ENCODE assay signal across 13 cellular contexts in genomic region chr7:44083796-44084195, GRCh38. TPM values are rescaled to one million over a fixed set of nuclear protein-coding genes. Genes with fewer than 3 reads are reported as not detected.
A peak's percentile ranks its signal among the peaks of the same experiment; 100 is the strongest.
DNase-seq lines count a peak whose midpoint lies in the region; ATAC-seq and TF ChIP-seq lines count a peak whose summit lies in the region.
"Had no signal": no experiment of that assay in that cellular context is flagged by ENCODE, and none has a peak within 500 bp of the region (broad histone marks: within the 10 kb centered on the region; RNA-seq: fewer than 3 reads in every experiment).

No MANE protein-coding gene starts in this region.

- POLR2A ChIA-PET in activated naive CD8-positive, alpha-beta T cell treated with anti-CD3 and anti-CD28 coated beads, Interleukin-2, amount 10 ng/mL, durations not matched to agents 7 days and 5 days (lab: Charles Lee): interaction anchor here (0.9 to 1.2 kb wide), 2 partner anchors 13 to 39 kb away, joined by 4 read pairs; partner anchors contain the start of gene DBNL

- peaks cover 20% of the 10 kb centered on the region for H3K4me1 Mint-ChIP-seq in activated naive CD4-positive, alpha-beta T cell treated with anti-CD3 and anti-CD28 coated beads, Interleukin-2, amount 50 U/mL, for 24 hours
- peaks cover 19% of the 10 kb centered on the region for H3K4me1 Mint-ChIP-seq in activated naive CD8-positive, alpha-beta T cell treated with anti-CD3 and anti-CD28 coated beads, Interleukin-2, amount 10 ng/mL, durations not matched to agents 7 days and 5 days
- H3K4me1 Mint-ChIP-seq in naive B cell: peaks cover 16 to 40% (median 29%) of the 10 kb centered on the region in 3 donors
- H3K4me1 Mint-ChIP-seq in type B pancreatic cell (ENCODE audit: unreplicated experiment): peaks cover 11% of the 10 kb centered on the region

- no peak for DNase-seq in activated naive CD4-positive, alpha-beta T cell treated with anti-CD3 and anti-CD28 coated beads, Interleukin-2, amount 50 U/mL, for 72 hours (ENCODE audit: low spot score in 2 of 2)
- no peak for DNase-seq in activated naive CD8-positive, alpha-beta T cell treated with anti-CD3 and anti-CD28 coated beads, Interleukin-2, amount 10 ng/mL, durations not matched to agents 7 days and 5 days
- DNase-seq in naive B cell (no peak), type B pancreatic cell (ENCODE audit: extremely low spot score, unreplicated experiment) (no peak), DMS 273 (lab: John Stamatoyannopoulos, UW; ENCODE audit: unreplicated experiment) (no peak), GM10266 (ENCODE audit: extremely low spot score) (no peak)
- no peak for DNase-seq in effector CD4-positive, alpha-beta T cell
- DNase-seq: central memory CD4-positive, alpha-beta T cell; GDM1; NCI-H187; stimulated activated CD4-positive, alpha-beta T cell treated with anti-CD3 and anti-CD28 coated beads, Interleukin-2, amount 100 ng/mL, for 48 hours had no signal

- TF ChIP-seq CTCF in type B pancreatic cell (conservative IDR thresholded peaks at IDR 0.05) (no peak), GM10266 (IDR thresholded peaks at IDR 0.05; ENCODE audit: control insufficient read depth, insufficient read depth, low read depth, missing control alignments) (no peak)

- no peaks in the 10 kb centered on the region for H3K9me3 Mint-ChIP-seq in activated naive CD4-positive, alpha-beta T cell treated with anti-CD3 and anti-CD28 coated beads, Interleukin-2, amount 50 U/mL, for 24 hours
- no peaks in the 10 kb centered on the region for H3K9me3 Mint-ChIP-seq in activated naive CD4-positive, alpha-beta T cell treated with anti-CD3 and anti-CD28 coated beads, Interleukin-2, amount 50 U/mL, for 72 hours
- H3K9me3 Mint-ChIP-seq in activated naive CD8-positive, alpha-beta T cell treated with anti-CD3 and anti-CD28 coated beads, Interleukin-2, amount 10 ng/mL, durations not matched to agents 7 days and 5 days: no peaks in the 10 kb centered on the region
- H3K9me3 Mint-ChIP-seq in naive B cell (no peaks in the 10 kb centered on the region), type B pancreatic cell (no peaks in the 10 kb centered on the region)

- peak overlapping the region; percentile 62 for H3K4me3 Mint-ChIP-seq in activated naive CD4-positive, alpha-beta T cell treated with anti-CD3 and anti-CD28 coated beads, Interleukin-2, amount 50 U/mL, for 24 hours
- H3K4me3 Mint-ChIP-seq in activated naive CD8-positive, alpha-beta T cell treated with anti-CD3 and anti-CD28 coated beads, Interleukin-2, amount 10 ng/mL, durations not matched to agents 7 days and 5 days: peak overlapping the region; percentile 48
- H3K4me3 Mint-ChIP-seq in naive B cell (peak overlapping the region; percentile 56 to 97 (median 87)), type B pancreatic cell (peak overlapping the region; percentile 83)

- no peaks in the 10 kb centered on the region for H3K27me3 Mint-ChIP-seq in activated naive CD4-positive, alpha-beta T cell treated with anti-CD3 and anti-CD28 coated beads, Interleukin-2, amount 50 U/mL, for 24 hours
- H3K27me3 Mint-ChIP-seq in activated naive CD8-positive, alpha-beta T cell treated with anti-CD3 and anti-CD28 coated beads, Interleukin-2, amount 10 ng/mL, durations not matched to agents 7 days and 5 days: no peaks in the 10 kb centered on the region
- H3K27me3 Mint-ChIP-seq in naive B cell (no peaks in the 10 kb centered on the region), type B pancreatic cell (no peaks in the 10 kb centered on the region)

- H3K27ac Mint-ChIP-seq in activated naive CD4-positive, alpha-beta T cell treated with anti-CD3 and anti-CD28 coated beads, Interleukin-2, amount 50 U/mL, for 24 hours: no peak overlapping the region
- peak overlapping the region in 1 of 2 donors; percentile 46 for H3K27ac Mint-ChIP-seq in activated naive CD4-positive, alpha-beta T cell treated with anti-CD3 and anti-CD28 coated beads, Interleukin-2, amount 50 U/mL, for 72 hours
- peak overlapping the region; percentile 60 for H3K27ac Mint-ChIP-seq in activated naive CD8-positive, alpha-beta T cell treated with anti-CD3 and anti-CD28 coated beads, Interleukin-2, amount 10 ng/mL, durations not matched to agents 7 days and 5 days
- H3K27ac Mint-ChIP-seq in naive B cell (peak overlapping the region; percentile 21 to 97 (median 86)), type B pancreatic cell (no peak overlapping the region)

- H3K36me3 Mint-ChIP-seq in activated naive CD4-positive, alpha-beta T cell treated with anti-CD3 and anti-CD28 coated beads, Interleukin-2, amount 50 U/mL, for 24 hours: peaks cover 3% of the 10 kb centered on the region
- H3K36me3 Mint-ChIP-seq in activated naive CD4-positive, alpha-beta T cell treated with anti-CD3 and anti-CD28 coated beads, Interleukin-2, amount 50 U/mL, for 72 hours: peaks cover 8 to 15% of the 10 kb centered on the region in 2 donors
- H3K36me3 Mint-ChIP-seq in activated naive CD8-positive, alpha-beta T cell treated with anti-CD3 and anti-CD28 coated beads, Interleukin-2, amount 10 ng/mL, durations not matched to agents 7 days and 5 days: peaks cover 5% of the 10 kb centered on the region
- H3K36me3 Mint-ChIP-seq in naive B cell: peaks cover 0 to 10% of the 10 kb centered on the region in 2 donors
- H3K36me3 Mint-ChIP-seq in type B pancreatic cell: no peaks in the 10 kb centered on the region

- no peak for ATAC-seq in activated naive CD4-positive, alpha-beta T cell treated with anti-CD3 and anti-CD28 coated beads, Interleukin-2, amount 50 U/mL, for 72 hours
- ATAC-seq in activated naive CD8-positive, alpha-beta T cell treated with anti-CD3 and anti-CD28 coated beads, Interleukin-2, amount 10 ng/mL, durations not matched to agents 7 days and 5 days (ENCODE audit: low read depth): no peak
- ATAC-seq in naive B cell (ENCODE audit: low read depth in 2 of 2): no peak

RNA-seq across cellular contexts. Expression of gene POLM, which starts 1.5 kb away (rescaled TPM):
- 10 to 100 TPM; 35.7 to 37.2 TPM for total RNA-seq in activated naive CD4-positive, alpha-beta T cell treated with anti-CD3 and anti-CD28 coated beads, Interleukin-2, amount 50 U/mL, for 72 hours
- 10 to 100 TPM; 51.0 to 54.5 TPM for total RNA-seq in activated naive CD8-positive, alpha-beta T cell treated with anti-CD3 and anti-CD28 coated beads, Interleukin-2, amount 10 ng/mL, durations not matched to agents 7 days and 5 days
- 10 to 100 TPM; 26.3 to 53.0 (median 31.4) TPM for polyA plus RNA-seq in naive B cell (ENCODE audit: low read depth in 6 of 6)
- total RNA-seq in type B pancreatic cell (ENCODE audit: low replicate concordance): 25.2 and 27.2 TPM in 2 replicates

RNA-seq across cellular contexts. Expression of gene PGAM2, which starts 18.4 kb away (rescaled TPM):
- total RNA-seq in activated naive CD4-positive, alpha-beta T cell treated with anti-CD3 and anti-CD28 coated beads, Interleukin-2, amount 50 U/mL, for 72 hours: 1 to 10 TPM in 1 of 2 donors, under 1 TPM in 1; 0.64 to 1.0 TPM
- 1 to 10 TPM in 1 of 2 experiments, under 1 TPM in 1; 0.74 to 2.1 TPM for total RNA-seq in activated naive CD8-positive, alpha-beta T cell treated with anti-CD3 and anti-CD28 coated beads, Interleukin-2, amount 10 ng/mL, durations not matched to agents 7 days and 5 days
- not detected for polyA plus RNA-seq in naive B cell (ENCODE audit: low read depth in 6 of 6)
- total RNA-seq in type B pancreatic cell (ENCODE audit: low replicate concordance): 0.57 and 0.72 TPM in 2 replicates
- total RNA-seq: HT1080 had no signal

RNA-seq across cellular contexts. Expression of gene AEBP1, which starts 20.3 kb away (rescaled TPM):
- total RNA-seq in activated naive CD4-positive, alpha-beta T cell treated with anti-CD3 and anti-CD28 coated beads, Interleukin-2, amount 50 U/mL, for 72 hours: 10 to 100 TPM; 14.6 to 26.9 TPM
- 10 to 100 TPM; 21.5 to 22.0 TPM for total RNA-seq in activated naive CD8-positive, alpha-beta T cell treated with anti-CD3 and anti-CD28 coated beads, Interleukin-2, amount 10 ng/mL, durations not matched to agents 7 days and 5 days
- 10 to 100 TPM in 1 of 6 donors, 1 to 10 TPM in 5; 1.9 to 18.5 (median 4.1) TPM for polyA plus RNA-seq in naive B cell (ENCODE audit: low read depth in 6 of 6)
- total RNA-seq in type B pancreatic cell (ENCODE audit: low replicate concordance): 5.0 and 64.1 TPM in 2 replicates
- total RNA-seq: HT1080 had no signal

RNA-seq across cellular contexts. Expression of gene DBNL, which starts 39.3 kb away (rescaled TPM):
- 100 to 1,000 TPM in 1 of 2 donors, 10 to 100 TPM in 1; 75.3 to 123 TPM for total RNA-seq in activated naive CD4-positive, alpha-beta T cell treated with anti-CD3 and anti-CD28 coated beads, Interleukin-2, amount 50 U/mL, for 72 hours
- 100 to 1,000 TPM; 152 to 157 TPM for total RNA-seq in activated naive CD8-positive, alpha-beta T cell treated with anti-CD3 and anti-CD28 coated beads, Interleukin-2, amount 10 ng/mL, durations not matched to agents 7 days and 5 days
- polyA plus RNA-seq in naive B cell (ENCODE audit: low read depth in 6 of 6): 100 to 1,000 TPM; 226 to 512 (median 348) TPM
- 62.8 and 71.7 TPM in 2 replicates for total RNA-seq in type B pancreatic cell (ENCODE audit: low replicate concordance)

RNA-seq across cellular contexts. Expression of gene POLD2, which starts 39.6 kb away (rescaled TPM):
- 100 to 1,000 TPM; 129 to 212 TPM for total RNA-seq in activated naive CD4-positive, alpha-beta T cell treated with anti-CD3 and anti-CD28 coated beads, Interleukin-2, amount 50 U/mL, for 72 hours
- total RNA-seq in activated naive CD8-positive, alpha-beta T cell treated with anti-CD3 and anti-CD28 coated beads, Interleukin-2, amount 10 ng/mL, durations not matched to agents 7 days and 5 days: 10 to 100 TPM; 99.3 to 99.4 TPM
- 100 to 1,000 TPM in 2 of 6 donors, 10 to 100 TPM in 4; 80.6 to 128 (median 88.6) TPM for polyA plus RNA-seq in naive B cell (ENCODE audit: low read depth in 6 of 6)
- 122 and 142 TPM in 2 replicates for total RNA-seq in type B pancreatic cell (ENCODE audit: low replicate concordance)

Comparison
In these comparisons a context has a peak if more than half of its experiments do, and no peak if none do; other contexts are left out.
1. H3K27ac Mint-ChIP-seq: peak in activated naive CD8-positive, alpha-beta T cell treated with anti-CD3 and anti-CD28 coated beads, Interleukin-2, amount 10 ng/mL, durations not matched to agents 7 days and 5 days (single experiment) and naive B cell (6 of 6); none in activated naive CD4-positive, alpha-beta T cell treated with anti-CD3 and anti-CD28 coated beads, Interleukin-2, amount 50 U/mL, for 24 hours (single experiment) and type B pancreatic cell (single experiment).
2. Peak in every context shown above with its lines, with median percentiles within 50 percentile points of each other: H3K4me3 Mint-ChIP-seq.